Comparison of ENCODE assay signal across 1 cellular context in the genomic region with DNA sequence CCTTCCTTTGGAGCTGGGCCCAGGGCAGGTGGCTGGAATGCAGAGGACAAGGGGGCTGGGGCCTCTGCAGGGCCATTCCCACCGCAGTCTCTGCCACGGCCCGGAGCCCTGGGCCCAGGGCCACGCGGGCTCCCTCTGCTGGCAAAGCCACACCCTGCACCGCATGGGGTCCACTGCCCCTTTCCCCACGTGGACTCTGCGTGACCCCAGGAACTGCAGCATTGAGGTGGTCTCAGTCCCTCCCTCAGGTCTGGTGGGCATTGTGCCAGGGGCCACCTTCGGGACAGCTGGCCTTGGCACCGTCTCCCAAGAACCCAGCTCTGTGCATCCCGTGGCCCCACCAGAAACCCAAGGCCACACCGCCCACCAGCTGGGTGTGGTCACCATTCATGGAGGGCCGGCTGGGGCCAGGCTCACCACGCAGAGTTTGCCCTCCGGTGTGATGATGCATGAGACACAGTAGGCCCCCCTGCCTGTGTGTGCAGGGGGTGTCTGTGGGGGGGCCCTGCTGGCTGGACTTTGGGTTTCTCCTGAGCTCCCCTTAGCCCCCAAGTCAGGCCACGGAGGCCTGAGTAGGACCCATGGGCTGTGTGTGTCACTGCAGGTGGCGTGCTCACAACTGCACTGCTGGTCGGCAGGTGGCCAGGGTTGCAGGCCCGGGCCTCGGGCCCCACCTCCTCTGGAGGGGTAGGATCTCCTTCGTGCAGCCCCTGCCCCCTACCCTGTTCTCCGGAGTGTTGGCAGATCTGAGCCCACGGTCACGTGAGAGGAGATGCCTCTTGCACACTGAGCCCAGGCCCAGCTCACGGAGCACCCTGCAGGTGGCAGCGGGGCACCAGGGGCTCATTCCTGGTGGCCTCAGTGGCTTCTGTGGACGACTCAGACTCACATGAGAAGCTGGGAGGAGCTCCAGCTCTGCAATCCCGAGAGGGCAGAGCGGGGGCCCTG.
A peak's percentile ranks its signal among the peaks of the same experiment; 100 is the strongest.
TF ChIP-seq lines count a peak whose summit lies in the region.

No MANE protein-coding gene starts in this region.

TF ChIP-seq in K562, 482 proteins besides CTCF, POLR2A, EP300 and RAD21 (continued from another document and continues in another):
- TF ChIP-seq, protein P1, sequence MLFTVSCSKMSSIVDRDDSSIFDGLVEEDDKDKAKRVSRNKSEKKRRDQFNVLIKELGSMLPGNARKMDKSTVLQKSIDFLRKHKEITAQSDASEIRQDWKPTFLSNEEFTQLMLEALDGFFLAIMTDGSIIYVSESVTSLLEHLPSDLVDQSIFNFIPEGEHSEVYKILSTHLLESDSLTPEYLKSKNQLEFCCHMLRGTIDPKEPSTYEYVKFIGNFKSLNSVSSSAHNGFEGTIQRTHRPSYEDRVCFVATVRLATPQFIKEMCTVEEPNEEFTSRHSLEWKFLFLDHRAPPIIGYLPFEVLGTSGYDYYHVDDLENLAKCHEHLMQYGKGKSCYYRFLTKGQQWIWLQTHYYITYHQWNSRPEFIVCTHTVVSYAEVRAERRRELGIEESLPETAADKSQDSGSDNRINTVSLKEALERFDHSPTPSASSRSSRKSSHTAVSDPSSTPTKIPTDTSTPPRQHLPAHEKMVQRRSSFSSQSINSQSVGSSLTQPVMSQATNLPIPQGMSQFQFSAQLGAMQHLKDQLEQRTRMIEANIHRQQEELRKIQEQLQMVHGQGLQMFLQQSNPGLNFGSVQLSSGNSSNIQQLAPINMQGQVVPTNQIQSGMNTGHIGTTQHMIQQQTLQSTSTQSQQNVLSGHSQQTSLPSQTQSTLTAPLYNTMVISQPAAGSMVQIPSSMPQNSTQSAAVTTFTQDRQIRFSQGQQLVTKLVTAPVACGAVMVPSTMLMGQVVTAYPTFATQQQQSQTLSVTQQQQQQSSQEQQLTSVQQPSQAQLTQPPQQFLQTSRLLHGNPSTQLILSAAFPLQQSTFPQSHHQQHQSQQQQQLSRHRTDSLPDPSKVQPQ (CRISPR knock-in tag; IDR thresholded peaks at IDR 0.05; ENCODE audit: borderline replicate concordance), result no peak
- TF ChIP-seq SMARCE1 (IDR thresholded peaks at IDR 0.05), result no peak
- TF ChIP-seq ZZZ3 (IDR thresholded peaks at IDR 0.05), result no peak
- TF ChIP-seq, protein P2, sequence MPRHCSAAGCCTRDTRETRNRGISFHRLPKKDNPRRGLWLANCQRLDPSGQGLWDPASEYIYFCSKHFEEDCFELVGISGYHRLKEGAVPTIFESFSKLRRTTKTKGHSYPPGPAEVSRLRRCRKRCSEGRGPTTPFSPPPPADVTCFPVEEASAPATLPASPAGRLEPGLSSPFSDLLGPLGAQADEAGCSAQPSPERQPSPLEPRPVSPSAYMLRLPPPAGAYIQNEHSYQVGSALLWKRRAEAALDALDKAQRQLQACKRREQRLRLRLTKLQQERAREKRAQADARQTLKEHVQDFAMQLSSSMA (CRISPR knock-in tag; IDR thresholded peaks at IDR 0.05), result no peak
- no peak for TF ChIP-seq U2AF1 (optimal IDR thresholded peaks at IDR 0.05; ENCODE audit: low read depth, low read length)
- TF ChIP-seq NEUROD1 (IDR thresholded peaks at IDR 0.05; ENCODE audit: borderline replicate concordance, low read depth, low read length, partially characterized antibody), result peak; percentile 34
- no peak for TF ChIP-seq ETS2 (tag; IDR thresholded peaks at IDR 0.05; ENCODE audit: borderline replicate concordance, poor library complexity, severe bottlenecking)
- TF ChIP-seq NR2C1 (IDR thresholded peaks at IDR 0.05), result no peak
- no peak for TF ChIP-seq NR2C1 (tag; IDR thresholded peaks at IDR 0.05)
- TF ChIP-seq ZNF133 (CRISPR knock-in tag; IDR thresholded peaks at IDR 0.05), result no peak
- TF ChIP-seq HOXB6 (CRISPR knock-in tag; IDR thresholded peaks at IDR 0.05; ENCODE audit: borderline replicate concordance), result no peak
- TF ChIP-seq TEAD1 (CRISPR knock-in tag; IDR thresholded peaks at IDR 0.05), result peak; percentile 23 to 77; a peak in 1 of 4 replicates
- TF ChIP-seq, protein P3, sequence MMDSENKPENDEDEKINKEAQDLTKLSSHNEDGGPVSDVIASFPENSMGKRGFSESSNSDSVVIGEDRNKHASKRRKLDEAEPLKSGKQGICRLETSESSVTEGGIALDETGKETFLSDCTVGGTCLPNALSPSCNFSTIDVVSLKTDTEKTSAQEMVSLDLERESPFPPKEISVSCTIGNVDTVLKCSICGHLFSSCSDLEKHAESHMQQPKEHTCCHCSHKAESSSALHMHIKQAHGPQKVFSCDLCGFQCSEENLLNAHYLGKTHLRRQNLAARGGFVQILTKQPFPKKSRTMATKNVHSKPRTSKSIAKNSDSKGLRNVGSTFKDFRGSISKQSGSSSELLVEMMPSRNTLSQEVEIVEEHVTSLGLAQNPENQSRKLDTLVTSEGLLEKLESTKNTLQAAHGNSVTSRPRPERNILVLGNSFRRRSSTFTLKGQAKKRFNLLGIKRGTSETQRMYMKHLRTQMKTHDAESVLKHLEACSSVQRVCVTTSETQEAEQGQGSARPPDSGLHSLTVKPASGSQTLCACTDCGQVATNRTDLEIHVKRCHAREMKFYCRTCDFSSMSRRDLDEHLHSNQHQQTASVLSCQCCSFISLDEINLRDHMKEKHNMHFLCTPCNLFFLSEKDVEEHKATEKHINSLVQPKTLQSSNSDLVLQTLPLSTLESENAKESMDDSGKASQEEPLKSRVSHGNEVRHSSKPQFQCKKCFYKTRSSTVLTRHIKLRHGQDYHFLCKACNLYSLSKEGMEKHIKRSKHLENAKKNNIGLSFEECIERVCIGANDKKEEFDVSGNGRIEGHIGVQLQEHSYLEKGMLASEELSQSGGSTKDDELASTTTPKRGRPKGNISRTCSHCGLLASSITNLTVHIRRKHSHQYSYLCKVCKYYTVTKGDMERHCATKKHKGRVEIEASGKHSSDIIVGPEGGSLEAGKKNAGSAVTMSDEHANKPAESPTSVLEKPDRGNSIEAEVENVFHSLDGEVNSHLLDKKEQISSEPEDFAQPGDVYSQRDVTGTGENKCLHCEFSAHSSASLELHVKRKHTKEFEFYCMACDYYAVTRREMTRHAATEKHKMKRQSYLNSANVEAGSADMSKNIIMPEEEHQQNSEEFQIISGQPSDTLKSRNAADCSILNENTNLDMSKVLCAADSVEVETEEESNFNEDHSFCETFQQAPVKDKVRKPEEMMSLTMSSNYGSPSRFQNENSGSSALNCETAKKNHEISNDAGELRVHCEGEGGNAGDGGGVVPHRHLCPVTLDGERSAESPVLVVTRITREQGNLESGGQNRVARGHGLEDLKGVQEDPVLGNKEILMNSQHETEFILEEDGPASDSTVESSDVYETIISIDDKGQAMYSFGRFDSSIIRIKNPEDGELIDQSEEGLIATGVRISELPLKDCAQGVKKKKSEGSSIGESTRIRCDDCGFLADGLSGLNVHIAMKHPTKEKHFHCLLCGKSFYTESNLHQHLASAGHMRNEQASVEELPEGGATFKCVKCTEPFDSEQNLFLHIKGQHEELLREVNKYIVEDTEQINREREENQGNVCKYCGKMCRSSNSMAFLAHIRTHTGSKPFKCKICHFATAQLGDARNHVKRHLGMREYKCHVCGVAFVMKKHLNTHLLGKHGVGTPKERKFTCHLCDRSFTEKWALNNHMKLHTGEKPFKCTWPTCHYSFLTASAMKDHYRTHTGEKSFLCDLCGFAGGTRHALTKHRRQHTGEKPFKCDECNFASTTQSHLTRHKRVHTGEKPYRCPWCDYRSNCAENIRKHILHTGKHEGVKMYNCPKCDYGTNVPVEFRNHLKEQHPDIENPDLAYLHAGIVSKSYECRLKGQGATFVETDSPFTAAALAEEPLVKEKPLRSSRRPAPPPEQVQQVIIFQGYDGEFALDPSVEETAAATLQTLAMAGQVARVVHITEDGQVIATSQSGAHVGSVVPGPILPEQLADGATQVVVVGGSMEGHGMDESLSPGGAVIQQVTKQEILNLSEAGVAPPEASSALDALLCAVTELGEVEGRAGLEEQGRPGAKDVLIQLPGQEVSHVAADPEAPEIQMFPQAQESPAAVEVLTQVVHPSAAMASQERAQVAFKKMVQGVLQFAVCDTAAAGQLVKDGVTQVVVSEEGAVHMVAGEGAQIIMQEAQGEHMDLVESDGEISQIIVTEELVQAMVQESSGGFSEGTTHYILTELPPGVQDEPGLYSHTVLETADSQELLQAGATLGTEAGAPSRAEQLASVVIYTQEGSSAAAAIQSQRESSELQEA (IDR thresholded peaks at IDR 0.05; ENCODE audit: low read depth), result no peak
- TF ChIP-seq ZNF707 (CRISPR knock-in tag; conservative IDR thresholded peaks at IDR 0.05), result no peak
- no peak for TF ChIP-seq ZNF507 (tag; conservative IDR thresholded peaks at IDR 0.05)
- TF ChIP-seq SAFB2 (IDR thresholded peaks at IDR 0.05; ENCODE audit: borderline replicate concordance, low read depth, low read length, severe bottlenecking), result no peak
- TF ChIP-seq TCFL5 (CRISPR knock-in tag; conservative IDR thresholded peaks at IDR 0.05), result no peak
- no peak for TF ChIP-seq SOX6 (IDR thresholded peaks at IDR 0.05)
- TF ChIP-seq CBX2 (IDR thresholded peaks at IDR 0.05; ENCODE audit: insufficient read depth, low read length, poor library complexity, severe bottlenecking), result no peak
- no peak for TF ChIP-seq ZFPM2 (CRISPR knock-in tag; IDR thresholded peaks at IDR 0.05)
- TF ChIP-seq BCL6 (CRISPR knock-in tag; IDR thresholded peaks at IDR 0.05), result no peak
- no peak for TF ChIP-seq RHOXF2B (CRISPR knock-in tag; conservative IDR thresholded peaks at IDR 0.05)
- TF ChIP-seq NR4A1 (CRISPR knock-in tag; IDR thresholded peaks at IDR 0.05), result no peak
- TF ChIP-seq NR4A1 (tag; IDR thresholded peaks at IDR 0.05), result no peak
- peak; percentile 40; the same call in 1 of the 2 replicates for TF ChIP-seq BHLHE40 (IDR thresholded peaks at IDR 0.05; ENCODE audit: low read length)
- TF ChIP-seq KLF6 (CRISPR knock-in tag; IDR thresholded peaks at IDR 0.05; ENCODE audit: borderline replicate concordance), result no peak
- no peak for TF ChIP-seq ZNF165 (CRISPR knock-in tag; IDR thresholded peaks at IDR 0.05; ENCODE audit: borderline replicate concordance)
- no peak for TF ChIP-seq SRF (CRISPR knock-in tag; IDR thresholded peaks at IDR 0.05)
- TF ChIP-seq, protein P4, sequence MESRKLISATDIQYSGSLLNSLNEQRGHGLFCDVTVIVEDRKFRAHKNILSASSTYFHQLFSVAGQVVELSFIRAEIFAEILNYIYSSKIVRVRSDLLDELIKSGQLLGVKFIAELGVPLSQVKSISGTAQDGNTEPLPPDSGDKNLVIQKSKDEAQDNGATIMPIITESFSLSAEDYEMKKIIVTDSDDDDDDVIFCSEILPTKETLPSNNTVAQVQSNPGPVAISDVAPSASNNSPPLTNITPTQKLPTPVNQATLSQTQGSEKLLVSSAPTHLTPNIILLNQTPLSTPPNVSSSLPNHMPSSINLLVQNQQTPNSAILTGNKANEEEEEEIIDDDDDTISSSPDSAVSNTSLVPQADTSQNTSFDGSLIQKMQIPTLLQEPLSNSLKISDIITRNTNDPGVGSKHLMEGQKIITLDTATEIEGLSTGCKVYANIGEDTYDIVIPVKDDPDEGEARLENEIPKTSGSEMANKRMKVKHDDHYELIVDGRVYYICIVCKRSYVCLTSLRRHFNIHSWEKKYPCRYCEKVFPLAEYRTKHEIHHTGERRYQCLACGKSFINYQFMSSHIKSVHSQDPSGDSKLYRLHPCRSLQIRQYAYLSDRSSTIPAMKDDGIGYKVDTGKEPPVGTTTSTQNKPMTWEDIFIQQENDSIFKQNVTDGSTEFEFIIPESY (CRISPR knock-in tag; IDR thresholded peaks at IDR 0.05), result peak; percentile 80
- TF ChIP-seq TSC22D4 (tag; IDR thresholded peaks at IDR 0.05), result no peak
- no peak for TF ChIP-seq ZNF830 (CRISPR knock-in tag; IDR thresholded peaks at IDR 0.05)
- TF ChIP-seq NRF1 (conservative IDR thresholded peaks at IDR 0.05 in 1 of 2, IDR thresholded peaks at IDR 0.05 in 1 of 2), result no peak
- TF ChIP-seq, protein P5, sequence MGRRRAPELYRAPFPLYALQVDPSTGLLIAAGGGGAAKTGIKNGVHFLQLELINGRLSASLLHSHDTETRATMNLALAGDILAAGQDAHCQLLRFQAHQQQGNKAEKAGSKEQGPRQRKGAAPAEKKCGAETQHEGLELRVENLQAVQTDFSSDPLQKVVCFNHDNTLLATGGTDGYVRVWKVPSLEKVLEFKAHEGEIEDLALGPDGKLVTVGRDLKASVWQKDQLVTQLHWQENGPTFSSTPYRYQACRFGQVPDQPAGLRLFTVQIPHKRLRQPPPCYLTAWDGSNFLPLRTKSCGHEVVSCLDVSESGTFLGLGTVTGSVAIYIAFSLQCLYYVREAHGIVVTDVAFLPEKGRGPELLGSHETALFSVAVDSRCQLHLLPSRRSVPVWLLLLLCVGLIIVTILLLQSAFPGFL (CRISPR knock-in tag; IDR thresholded peaks at IDR 0.05), result no peak
- TF ChIP-seq ZBED1 (IDR thresholded peaks at IDR 0.05), result no peak
- no peak for TF ChIP-seq WHSC1 (IDR thresholded peaks at IDR 0.05; ENCODE audit: low read length)
- TF ChIP-seq SMC3 (conservative IDR thresholded peaks at IDR 0.05; ENCODE audit: insufficient read depth, low read depth, low read length), result peak; percentile 82
- peak; percentile 31; the same call in 1 of the 2 replicates for TF ChIP-seq RBFOX2 (IDR thresholded peaks at IDR 0.05; ENCODE audit: low read depth, low read length)
- no peak for TF ChIP-seq CBX1 (IDR thresholded peaks at IDR 0.05; ENCODE audit: low read depth)
- TF ChIP-seq ESRRA (IDR thresholded peaks at IDR 0.05; ENCODE audit: borderline replicate concordance, low read depth), result no peak; the same call in 1 of the 2 replicates
- TF ChIP-seq EGR1 (conservative IDR thresholded peaks at IDR 0.05), result peak; percentile 87
